ENCODE assay signal across 9 cellular contexts in the genomic region with DNA sequence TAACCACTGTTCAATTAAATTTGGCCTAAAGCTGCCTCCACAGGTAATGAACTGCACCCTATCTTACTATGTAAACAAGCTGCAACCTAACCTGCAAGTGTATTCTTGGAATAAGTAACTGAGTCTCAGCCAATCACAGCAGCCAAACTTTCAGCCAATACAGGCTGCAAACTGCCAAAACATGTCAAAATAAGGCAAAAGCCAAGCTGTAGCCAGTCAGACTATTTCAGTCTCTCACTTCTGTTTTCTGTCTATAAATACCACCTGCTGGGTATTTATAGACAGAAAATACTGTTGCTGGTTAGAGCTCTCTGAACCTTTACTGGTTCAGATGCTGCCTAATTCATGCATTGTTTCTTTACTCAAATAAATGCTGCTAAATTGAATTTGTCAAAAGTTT. TPM values are rescaled to one million over a fixed set of nuclear protein-coding genes. Genes with fewer than 3 reads are reported as not detected.
DNase-seq lines count a peak whose midpoint lies in the region; ATAC-seq, FAIRE-seq and TF ChIP-seq lines count a peak whose summit lies in the region.
"Had no signal": no experiment of that assay in that cellular context is flagged by ENCODE, and none has a peak within 500 bp of the region (broad histone marks: within the 10 kb centered on the region; RNA-seq: fewer than 3 reads in every experiment).

No MANE protein-coding gene starts in this region.

- peak; percentile 7 for DNase-seq in Caki2 (ENCODE audit: low read depth)
- peak; percentile 59 to 79 (median 74) for DNase-seq in body of pancreas
- no peak for DNase-seq in anterior cingulate cortex (lab: John Stamatoyannopoulos, UW)
- DNase-seq in cortex of kidney (lab: John Stamatoyannopoulos, UW): no peak
- DNase-seq in stimulated activated CD4-positive, alpha-beta T cell treated with anti-CD3 and anti-CD28 coated beads, Interleukin-2, amount 100 ng/mL, for 48 hours: no peak
- DNase-seq in small intestine: no peak
- DNase-seq: activated CD4-positive, CD25-positive, alpha-beta regulatory T cell treated with anti-CD3 and anti-CD28 coated beads, Interleukin-2, amount 50 U/mL, for 72 hours had no signal

- no peaks in the 10 kb centered on the region for H3K36me3 ChIP-seq in body of pancreas (replicated peaks in 1 of 2; ENCODE audit: insufficient read depth in 1 of 2, low read depth in 2 of 2)
- no peaks in the 10 kb centered on the region for H3K36me3 ChIP-seq in small intestine (ENCODE audit: control insufficient read depth in 2 of 2, insufficient read depth in 2 of 2, low read length in 2 of 2)

- in situ Hi-C loops in Caki2 (cut with HindIII; ENCODE audit: low pct_unique_long_range_greater_than_20kb, low sequenced_read_pairs): no loop called here

- ATAC-seq in GM19455 (IDR thresholded peaks at IDR 0.05; ENCODE audit: unreplicated experiment) (peak; percentile 97), HG03378 (IDR thresholded peaks at IDR 0.05; ENCODE audit: unreplicated experiment) (peak; percentile 97), body of pancreas (peak; percentile 99)

- FAIRE-seq in small intestine (lab: Jason Lieb, UNC): no peak

- H3K4me1 ChIP-seq in body of pancreas (peaks cover 11% of the 10 kb centered on the region), small intestine (ENCODE audit: control insufficient read depth in 2 of 2, insufficient read depth in 1 of 2, low read depth in 1 of 2, low read length in 1 of 2) (no peaks in the 10 kb centered on the region)

- no peak for TF ChIP-seq POLR2A in body of pancreas (IDR thresholded peaks at IDR 0.05)

- H3K27me3 ChIP-seq in body of pancreas: no peaks in the 10 kb centered on the region
- H3K27me3 ChIP-seq in small intestine (ENCODE audit: control insufficient read depth in 2 of 2, insufficient read depth in 2 of 2, low read length in 2 of 2): no peaks in the 10 kb centered on the region

- intact Hi-C loops in body of pancreas (cut with DNase I): no loop called here

- no peaks in the 10 kb centered on the region for H3K9me3 ChIP-seq in body of pancreas
- no peaks in the 10 kb centered on the region for H3K9me3 ChIP-seq in small intestine (ENCODE audit: control insufficient read depth, low read depth)

- H3K4me3 ChIP-seq in body of pancreas: no peak overlapping the region
- H3K4me3 ChIP-seq in small intestine (ENCODE audit: low read depth in 1 of 2, low read length in 2 of 2): no peak overlapping the region

- H3K27ac ChIP-seq in body of pancreas: peak overlapping the region in 2 of 4 donors; percentile 2 to 28
- H3K27ac ChIP-seq in small intestine (ENCODE audit: low read depth in 1 of 2, low read length in 1 of 2): no peak overlapping the region

- peak in 1 of 7 experiments; percentile 32 for TF ChIP-seq CTCF in body of pancreas (IDR thresholded peaks at IDR 0.05)

RNA-seq across cellular contexts. Expression of gene C2orf76, which starts 14.3 kb away (rescaled TPM):
- total RNA-seq in Caki2 (2014; rRNA removed; shearing (Covaris generic); ENCODE audit: low replicate concordance): 16.3 and 20.8 TPM in 2 replicates
- total RNA-seq in body of pancreas: 10 to 100 TPM; 12.5 to 52.4 TPM
- 10 to 100 TPM; 11.2 to 13.5 (median 13.2) TPM for polyA plus RNA-seq in small intestine

RNA-seq across cellular contexts. Expression of gene DBI, which starts 14.4 kb away (rescaled TPM):
- total RNA-seq in Caki2 (2014; rRNA removed; shearing (Covaris generic); ENCODE audit: low replicate concordance): 104 and 107 TPM in 2 replicates
- 10 to 100 TPM; 51.4 to 62.8 TPM for total RNA-seq in body of pancreas
- polyA plus RNA-seq in small intestine: 1,000 to 10,000 TPM in 1 of 3 donors, 100 to 1,000 TPM in 2; 483 to 1,006 (median 665) TPM

Comparison
In these comparisons a context has a peak if more than half of its experiments do, and no peak if none do; other contexts are left out.
1. DNase-seq: peak in Caki2 (single experiment) and body of pancreas (4 of 4); none in anterior cingulate cortex (0 of 58), cortex of kidney (single experiment), stimulated activated CD4-positive, alpha-beta T cell treated with anti-CD3 and anti-CD28 coated beads, Interleukin-2, amount 100 ng/mL, for 48 hours (0 of 2) and small intestine (single experiment).
2. Peak in every context shown above with its lines, with median percentiles within 50 percentile points of each other: ATAC-seq.